ENCODE assay signal across 10 cellular contexts in the genomic region with DNA sequence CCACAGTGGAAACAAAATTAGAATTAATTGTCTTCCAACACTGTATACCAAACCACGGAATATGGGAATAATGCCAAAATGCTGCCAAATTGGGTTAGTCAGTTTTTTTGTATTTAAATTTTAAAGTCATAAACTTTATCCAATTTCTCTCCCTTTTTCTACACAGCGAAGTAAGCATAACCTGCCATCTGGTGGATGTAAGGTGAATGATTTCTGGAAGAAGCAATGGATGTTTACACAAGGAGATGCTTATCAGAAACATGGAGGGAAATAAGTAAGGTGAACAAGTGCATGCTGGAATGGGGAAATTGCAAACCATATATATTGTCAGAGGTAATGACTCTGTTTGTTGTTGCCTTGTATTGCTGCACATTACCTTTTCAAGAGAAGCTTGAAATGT.
DNase-seq lines count a peak whose midpoint lies in the region; ATAC-seq and TF ChIP-seq lines count a peak whose summit lies in the region.
"Had no signal": no experiment of that assay in that cellular context is flagged by ENCODE, and none has a peak within 500 bp of the region (broad histone marks: within the 10 kb centered on the region; RNA-seq: fewer than 3 reads in every experiment).

No MANE protein-coding gene starts in this region.

- no peaks in the 10 kb centered on the region for H3K9me3 Mint-ChIP-seq in progenitor cell of endocrine pancreas (ENCODE audit: low read depth)

- no peak overlapping the region for H3K4me3 Mint-ChIP-seq in progenitor cell of endocrine pancreas (ENCODE audit: low read depth)
- H3K4me3 Mint-ChIP-seq: activated naive CD8-positive, alpha-beta T cell; T-helper 17 cell had no signal

- no peaks in the 10 kb centered on the region for H3K27me3 Mint-ChIP-seq in progenitor cell of endocrine pancreas
- H3K27me3 Mint-ChIP-seq: activated naive CD8-positive, alpha-beta T cell; T-helper 17 cell had no signal

- peak; percentile 42 for TF ChIP-seq CTCF in progenitor cell of endocrine pancreas (IDR thresholded peaks at IDR 0.05; ENCODE audit: unreplicated experiment)

- in situ Hi-C loops in T47D (cut with HindIII; ENCODE audit: low pct_unique_long_range_greater_than_20kb, low sequenced_read_pairs): no loop called here

- DNase-seq in NCI-H82 (lab: John Stamatoyannopoulos, UW) (peak; percentile 47), NCI-H82 treated with DMSO at 0.1 percent for 48 hours (lab: John Stamatoyannopoulos, UW; ENCODE audit: unreplicated experiment) (no peak), NCI-H146 (lab: John Stamatoyannopoulos, UW) (peak; percentile 60), T47D (ENCODE audit: low read depth in 1 of 2, low spot score in 1 of 2) (peak; percentile 1 to 80), progenitor cell of endocrine pancreas (ENCODE audit: low spot score, unreplicated experiment) (no peak), posterior vena cava (ENCODE audit: low spot score) (no peak), NCI-H2081 (lab: John Stamatoyannopoulos, UW) (no peak)
- DNase-seq: T-helper 17 cell had no signal

- H3K36me3 Mint-ChIP-seq in progenitor cell of endocrine pancreas (ENCODE audit: insufficient read depth): no peaks in the 10 kb centered on the region
- H3K36me3 Mint-ChIP-seq: activated naive CD8-positive, alpha-beta T cell had no signal

- no peaks in the 10 kb centered on the region for H3K4me1 Mint-ChIP-seq in progenitor cell of endocrine pancreas (ENCODE audit: low read depth)
- H3K4me1 Mint-ChIP-seq: T-helper 17 cell had no signal

- intact Hi-C loops in posterior vena cava (cut with DNase I): no loop called here

- no peak overlapping the region for H3K27ac Mint-ChIP-seq in progenitor cell of endocrine pancreas
- H3K27ac Mint-ChIP-seq: activated naive CD8-positive, alpha-beta T cell; T-helper 17 cell had no signal

- no peak for ATAC-seq in GM19328 (IDR thresholded peaks at IDR 0.05; ENCODE audit: unreplicated experiment)
- ATAC-seq: T-helper 17 cell had no signal

Comparison
In these comparisons a context has a peak if more than half of its experiments do, and no peak if none do; other contexts are left out.
1. DNase-seq: peak in NCI-H82 (single experiment), NCI-H146 (single experiment) and T47D (2 of 2); none in NCI-H82 treated with DMSO at 0.1 percent for 48 hours (single experiment), progenitor cell of endocrine pancreas (single experiment), posterior vena cava (single experiment) and NCI-H2081 (0 of 2).